ENCODE assay signal across 7 cellular contexts in the genomic region with DNA sequence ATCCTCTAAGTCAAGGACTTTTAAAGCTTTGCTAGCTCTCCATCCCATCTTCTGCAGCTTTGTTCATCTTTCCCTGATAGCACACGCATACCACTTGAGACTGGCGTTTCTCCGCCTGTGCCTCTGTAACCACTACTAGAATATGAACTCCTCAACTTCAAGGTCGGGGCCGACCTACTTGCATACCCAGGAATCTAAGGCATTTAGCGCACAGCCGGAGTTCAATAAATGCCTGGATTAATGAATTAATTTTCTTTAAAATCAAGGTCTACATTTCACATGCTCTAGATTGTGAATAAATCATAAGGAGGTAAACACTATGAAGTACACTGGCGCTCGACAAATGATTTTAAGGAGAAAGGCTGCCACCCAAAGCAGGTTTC.
DNase-seq lines count a peak whose midpoint lies in the region; ATAC-seq and TF ChIP-seq lines count a peak whose summit lies in the region.

No MANE protein-coding gene starts in this region.

- peaks cover 2% of the 10 kb centered on the region for H3K9me3 Mint-ChIP-seq in stimulated activated memory B cell treated with anti-CD40 and anti-IgM and Interleukin-4, amounts not matched to agents 10 μg/mL and 1 μg/mL and 100 μg/mL, for 72 hours

- H3K4me3 ChIP-seq in HUES48 (ENCODE audit: low read depth, low read length) (peak overlapping the region; percentile 63), WI38 (ENCODE audit: low read depth, low read length) (peak overlapping the region; percentile 54), iPS DF 6.9 (ENCODE audit: low read length) (peak overlapping the region; percentile 9; the same call in 1 of the 2 replicates)

- H3K27ac Mint-ChIP-seq in stimulated activated memory B cell treated with anti-CD40 and anti-IgM and Interleukin-4, amounts not matched to agents 10 μg/mL and 1 μg/mL and 100 μg/mL, for 72 hours, result peak overlapping the region; percentile 15

- H3K4me1 ChIP-seq in HUES48 (ENCODE audit: control insufficient read depth, insufficient read depth, low read length) (no peaks in the 10 kb centered on the region), iPS DF 6.9 (ENCODE audit: control insufficient read depth, insufficient read depth, low read length) (peaks cover 2% of the 10 kb centered on the region; the same call in 1 of the 2 replicates)

- H3K9me3 ChIP-seq in HUES48 (ENCODE audit: control insufficient read depth, insufficient read depth, low read length) (no peaks in the 10 kb centered on the region), iPS DF 6.9 (ENCODE audit: control insufficient read depth, insufficient read depth, low read length) (no peaks in the 10 kb centered on the region)

- H3K36me3 Mint-ChIP-seq in stimulated activated memory B cell treated with anti-CD40 and anti-IgM and Interleukin-4, amounts not matched to agents 10 μg/mL and 1 μg/mL and 100 μg/mL, for 72 hours, result no peaks in the 10 kb centered on the region

- H3K4me3 Mint-ChIP-seq in stimulated activated memory B cell treated with anti-CD40 and anti-IgM and Interleukin-4, amounts not matched to agents 10 μg/mL and 1 μg/mL and 100 μg/mL, for 72 hours, result peak overlapping the region; percentile 56

- peaks cover 9% of the 10 kb centered on the region; the same call in 1 of the 2 replicates for H3K27me3 ChIP-seq in HUES48 (ENCODE audit: control insufficient read depth, insufficient read depth, low read length)
- no peaks in the 10 kb centered on the region for H3K27me3 ChIP-seq in iPS DF 6.9 (ENCODE audit: control insufficient read depth, insufficient read depth, low read length)

- H3K4me1 Mint-ChIP-seq in stimulated activated memory B cell treated with anti-CD40 and anti-IgM and Interleukin-4, amounts not matched to agents 10 μg/mL and 1 μg/mL and 100 μg/mL, for 72 hours, result peaks cover 14% of the 10 kb centered on the region

- ATAC-seq in stimulated activated memory B cell treated with anti-CD40 and anti-IgM and Interleukin-4, amounts not matched to agents 10 μg/mL and 1 μg/mL and 100 μg/mL, for 72 hours, result no peak
- ATAC-seq in HG02970 (IDR thresholded peaks at IDR 0.05; ENCODE audit: low FRiP score, unreplicated experiment), result no peak

- TF ChIP-seq CTCF in WI38 (IDR thresholded peaks at IDR 0.05; ENCODE audit: low read depth, low read length), result no peak

- H3K27me3 Mint-ChIP-seq in stimulated activated memory B cell treated with anti-CD40 and anti-IgM and Interleukin-4, amounts not matched to agents 10 μg/mL and 1 μg/mL and 100 μg/mL, for 72 hours, result no peaks in the 10 kb centered on the region

- H3K36me3 ChIP-seq in HUES48 (ENCODE audit: control insufficient read depth, insufficient read depth, low read length) (no peaks in the 10 kb centered on the region), iPS DF 6.9 (ENCODE audit: control insufficient read depth, insufficient read depth, low read length) (no peaks in the 10 kb centered on the region)

- WGBS in iPS DF 6.9 (ENCODE audit: insufficient coverage, insufficient read length), result no CpG with 5 or more reads among the region's 9 CpGs

- no peak for DNase-seq in iPS DF 6.9 (ENCODE audit: low read depth, low spot score)
- no peak for DNase-seq in stimulated activated CD4-positive, alpha-beta T cell treated with anti-CD3 and anti-CD28 coated beads, Interleukin-4, amount 100 ng/mL, for 1 hour
- DNase-seq in Ammon's horn (ENCODE audit: low spot score), result no peak

- H3K27ac ChIP-seq in HUES48 (ENCODE audit: low read depth, low read length) (no peak overlapping the region), iPS DF 6.9 (ENCODE audit: low read length) (no peak overlapping the region)

- no peak overlapping the region for H3K9ac ChIP-seq in HUES48 (ENCODE audit: low read depth, low read length)

Comparison
In these comparisons a context has a peak if more than half of its experiments do, and no peak if none do; other contexts are left out.
1. H3K4me3 ChIP-seq: peak in every context shown above with its lines; median percentile 63 in HUES48; 54 in WI38; 9 in iPS DF 6.9.